ENCODE assay signal across 14 cellular contexts in genomic region chr7:102688299-102689033, GRCh38. TPM values are rescaled to one million over a fixed set of nuclear protein-coding genes. Genes with fewer than 3 reads are reported as not detected.
DNase-seq lines count a peak whose midpoint lies in the region; ATAC-seq and TF ChIP-seq lines count a peak whose summit lies in the region.
"Not testable (repeated sequence)": the region's sequence is repeated elsewhere in the genome, so short reads cannot be mapped to it uniquely, and the experiment has no call there.
"Had no signal": no experiment of that assay in that cellular context is flagged by ENCODE, and none has a peak within 500 bp of the region (broad histone marks: within the 10 kb centered on the region; RNA-seq: fewer than 3 reads in every experiment).

No MANE protein-coding gene starts in this region.

- not testable (repeated sequence) for H3K4me1 ChIP-seq in gastroesophageal sphincter

- H3K27me3 ChIP-seq in CD4-positive, alpha-beta T cell (ENCODE audit: control insufficient read depth, insufficient read depth, low read length); gastroesophageal sphincter: not testable (repeated sequence)

- intact Hi-C loops in CD4-positive, alpha-beta T cell (cut with DNase I, micrococcal nuclease) = not testable (repeated sequence)

- not testable (repeated sequence) for H3K27me3 Mint-ChIP-seq in CD4-positive, alpha-beta T cell; natural killer cell treated with Interleukin-12 subunit alpha and Interleukin-12 subunit beta and Interleukin-15 and Interleukin-18, amount 100 ng/mL, for 72 hours
- H3K27me3 Mint-ChIP-seq in WTC11 (ENCODE audit: low read depth) = peaks cover 21% of the 10 kb centered on the region

- H3K4me3 ChIP-seq in gastroesophageal sphincter = not testable (repeated sequence)

- H3K9me3 ChIP-seq in CD4-positive, alpha-beta T cell (ENCODE audit: control insufficient read depth, low read length); gastroesophageal sphincter: not testable (repeated sequence)

- no CpG with 5 or more reads among the region's 37 CpGs for WGBS in gastroesophageal sphincter (ENCODE audit: low coverage in 1 of 2), 2 donors

- not testable (repeated sequence) for H3K36me3 ChIP-seq in gastroesophageal sphincter

- not testable (repeated sequence) for H3K36me3 Mint-ChIP-seq in CD4-positive, alpha-beta T cell (ENCODE audit: low read depth); WTC11; natural killer cell treated with Interleukin-12 subunit alpha and Interleukin-12 subunit beta and Interleukin-15 and Interleukin-18, amount 100 ng/mL, for 72 hours

- TF ChIP-seq EP300 in gastroesophageal sphincter (IDR thresholded peaks at IDR 0.05) = not testable (repeated sequence)

- H3K4me1 Mint-ChIP-seq in CD4-positive, alpha-beta T cell (ENCODE audit: low read depth); WTC11; natural killer cell treated with Interleukin-12 subunit alpha and Interleukin-12 subunit beta and Interleukin-15 and Interleukin-18, amount 100 ng/mL, for 72 hours (ENCODE audit: low read depth in 2 of 2): not testable (repeated sequence)

- H3K4me3 Mint-ChIP-seq in CD4-positive, alpha-beta T cell = peak overlapping the region; percentile 58
- H3K4me3 Mint-ChIP-seq in WTC11; natural killer cell treated with Interleukin-12 subunit alpha and Interleukin-12 subunit beta and Interleukin-15 and Interleukin-18, amount 100 ng/mL, for 72 hours: not testable (repeated sequence)

- CTCF ChIA-PET in CD4-positive, alpha-beta T cell (lab: Charles Lee); WTC11 (lab: Charles Lee): not testable (repeated sequence)

- not testable (repeated sequence) for H3K27ac Mint-ChIP-seq in CD4-positive, alpha-beta T cell; WTC11; natural killer cell treated with Interleukin-12 subunit alpha and Interleukin-12 subunit beta and Interleukin-15 and Interleukin-18, amount 100 ng/mL, for 72 hours

- DNase-seq in CD4-positive, alpha-beta T cell = peak in 1 of 10 experiments; percentile 55
- not testable (repeated sequence) for DNase-seq in WTC11 (ENCODE audit: low spot score); natural killer cell treated with Interleukin-12 subunit alpha and Interleukin-12 subunit beta and Interleukin-15 and Interleukin-18, amount 100 ng/mL, for 72 hours (ENCODE audit: low spot score)

- peak; percentile 69 for ATAC-seq in CD4-positive, alpha-beta T cell (ENCODE audit: poor library complexity)
- ATAC-seq in GM19043 (IDR thresholded peaks at IDR 0.05; ENCODE audit: low read depth, unreplicated experiment) (peak; percentile 63), GM21576 (IDR thresholded peaks at IDR 0.05; ENCODE audit: unreplicated experiment) (peak; percentile 77), HG02884 (IDR thresholded peaks at IDR 0.05; ENCODE audit: unreplicated experiment) (peak; percentile 60), HG03342 (IDR thresholded peaks at IDR 0.05; ENCODE audit: unreplicated experiment) (peak; percentile 63), WTC11 (peak; percentile 90), gastroesophageal sphincter (peak; percentile 94)
- ATAC-seq in natural killer cell treated with Interleukin-12 subunit alpha and Interleukin-12 subunit beta and Interleukin-15 and Interleukin-18, amount 100 ng/mL, for 72 hours = peak; percentile 83 to 88

- H3K27ac ChIP-seq in CD4-positive, alpha-beta T cell (ENCODE audit: low read depth, low read length); gastroesophageal sphincter: not testable (repeated sequence)

- not testable (repeated sequence) for TF ChIP-seq CTCF in CD4-positive, alpha-beta T cell (IDR thresholded peaks at IDR 0.05); WTC11 (IDR thresholded peaks at IDR 0.05); gastroesophageal sphincter (IDR thresholded peaks at IDR 0.05)

- TF ChIP-seq POLR2A in gastroesophageal sphincter (IDR thresholded peaks at IDR 0.05) = not testable (repeated sequence)

- not testable (repeated sequence) for H3K9me3 Mint-ChIP-seq in CD4-positive, alpha-beta T cell; WTC11; natural killer cell treated with Interleukin-12 subunit alpha and Interleukin-12 subunit beta and Interleukin-15 and Interleukin-18, amount 100 ng/mL, for 72 hours

- POLR2A ChIA-PET in CD4-positive, alpha-beta T cell (lab: Charles Lee); WTC11 (lab: Charles Lee): not testable (repeated sequence)

RNA-seq across cellular contexts. Expression of gene POLR2J2, which starts 17.0 kb away (rescaled TPM):
- 10 to 100 TPM; 76.6 to 81.3 TPM for total RNA-seq in CD4-positive, alpha-beta T cell
- total RNA-seq in WTC11 (2021) (4.3 to 5.9 TPM (median 5.5 TPM) in 3 replicates), gastroesophageal sphincter (1 to 10 TPM in 2 of 4 donors, under 1 TPM in 1, not detected in 1; 0.45 to 7.5 (median 5.3) TPM)
- total RNA-seq in natural killer cell treated with Interleukin-12 subunit alpha and Interleukin-12 subunit beta and Interleukin-15 and Interleukin-18, amount 100 ng/mL, for 72 hours = 10 to 100 TPM; 17.7 to 72.2 TPM

RNA-seq across cellular contexts. Expression of gene SPDYE2B, which starts 38.3 kb away (rescaled TPM):
- total RNA-seq in CD4-positive, alpha-beta T cell = not detected
- total RNA-seq in WTC11 (2021) = 0.23 TPM in 1 of 3 replicates, not detected in the others
- not detected for total RNA-seq in gastroesophageal sphincter
- not detected for total RNA-seq in natural killer cell treated with Interleukin-12 subunit alpha and Interleukin-12 subunit beta and Interleukin-15 and Interleukin-18, amount 100 ng/mL, for 72 hours
- total RNA-seq: activated CD4-positive, alpha-beta memory T cell treated with anti-CD3 and anti-CD28 coated beads for 36 hours; activated T-helper 2 cell treated with anti-CD3 and anti-CD28 coated beads, Interferon-gamma antibody, Interleukin-2, Interleukin-4, amounts not matched to agents 10 μg/mL and 5 μg/mL and 100 μg/mL, durations not matched to agents 14 hours and 24 hours and 36 hours; chondrocyte; lung microvascular endothelial cell; neural crest cell; temporal lobe had no signal

RNA-seq across cellular contexts. Expression of gene UPK3BL1, which starts 45.9 kb away (rescaled TPM):
- 10 to 100 TPM; 27.2 to 28.4 TPM for total RNA-seq in CD4-positive, alpha-beta T cell
- total RNA-seq in WTC11 (2021) = 21.3 to 27.4 TPM (median 23.2 TPM) in 3 replicates
- total RNA-seq in gastroesophageal sphincter = 10 to 100 TPM; 18.9 to 26.0 (median 23.6) TPM
- total RNA-seq in natural killer cell treated with Interleukin-12 subunit alpha and Interleukin-12 subunit beta and Interleukin-15 and Interleukin-18, amount 100 ng/mL, for 72 hours = 10 to 100 TPM; 28.8 to 63.3 TPM
